In the genomic region with DNA sequence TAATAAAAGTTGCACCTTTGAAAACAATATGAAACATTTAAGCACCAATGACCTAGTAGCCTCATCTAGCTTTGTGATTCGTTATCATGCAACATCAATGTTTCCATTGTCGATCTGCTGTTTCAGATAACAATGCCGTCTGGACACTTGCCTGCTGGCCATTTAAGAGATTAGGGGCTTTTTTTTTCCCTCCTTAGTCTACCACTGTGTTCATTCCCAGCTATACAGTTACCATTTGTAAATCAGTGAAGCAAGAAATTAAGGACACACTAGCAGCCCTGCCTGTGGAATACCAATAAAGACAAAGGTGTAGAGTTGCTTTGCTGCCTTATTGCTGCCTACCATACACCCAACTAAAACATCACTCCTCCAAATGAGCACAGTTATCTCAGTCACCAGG, we compare ENCODE assay signal across 31 cellular contexts. TPM values are rescaled to one million over a fixed set of nuclear protein-coding genes. Genes with fewer than 3 reads are reported as not detected.
"Had no signal": no experiment of that assay in that cellular context is flagged by ENCODE, and none has a peak within 500 bp of the region (broad histone marks: within the 10 kb centered on the region; RNA-seq: fewer than 3 reads in every experiment).

No MANE protein-coding gene starts in this region.

- H3K4me1 Mint-ChIP-seq: activated T-helper 17 cell treated with anti-CD3 and anti-CD28 coated beads, Interleukin-2, amount 50 U/mL, for 72 hours; T-helper 17 cell had no signal

- H3K27ac Mint-ChIP-seq: activated B cell treated with CpG ODN at 0.5 μM for 24 hours; activated CD8-positive, alpha-beta T cell treated with anti-CD3 and anti-CD28 coated beads for 36 hours; activated naive CD8-positive, alpha-beta T cell; activated T-helper 17 cell treated with anti-CD3 and anti-CD28 coated beads, Interleukin-2, amount 50 U/mL, for 72 hours; T-helper 17 cell; T-helper 2 cell treated with Interferon-gamma antibody and Interleukin-4, amounts not matched to agents 5 μg/mL and 100 μg/mL, for 36 hours had no signal

- H3K27ac ChIP-seq: colonic mucosa, esophagus squamous epithelium, gastroesophageal sphincter, WERI-Rb-1 had no signal

- H3K4me3 Mint-ChIP-seq: activated B cell treated with CpG ODN at 0.5 μM for 24 hours; activated CD8-positive, alpha-beta T cell treated with anti-CD3 and anti-CD28 coated beads for 36 hours; activated naive CD8-positive, alpha-beta T cell; activated T-cell treated with anti-CD3 and anti-CD28 coated beads, Interleukin-2, amount 50 U/mL, for 4 hours; activated T-helper 17 cell treated with anti-CD3 and anti-CD28 coated beads, Interleukin-2, amount 50 U/mL, for 72 hours; T-helper 17 cell; T-helper 2 cell treated with Interferon-gamma antibody and Interleukin-4, amounts not matched to agents 5 μg/mL and 100 μg/mL, for 36 hours had no signal

- H3K27me3 ChIP-seq: colonic mucosa, esophagus squamous epithelium had no signal

- H3K36me3 ChIP-seq: colonic mucosa, esophagus squamous epithelium, gastroesophageal sphincter, WERI-Rb-1 had no signal

- H3K9me3 ChIP-seq: colonic mucosa, esophagus squamous epithelium had no signal

- H3K4me1 ChIP-seq: colonic mucosa, esophagus squamous epithelium, gastroesophageal sphincter had no signal

- H3K9me3 Mint-ChIP-seq: activated B cell treated with CpG ODN at 0.5 μM for 24 hours; activated CD8-positive, alpha-beta T cell treated with anti-CD3 and anti-CD28 coated beads for 36 hours; activated T-cell treated with anti-CD3 and anti-CD28 coated beads, Interleukin-2, amount 50 U/mL, for 4 hours; T-helper 2 cell treated with Interferon-gamma antibody and Interleukin-4, amounts not matched to agents 5 μg/mL and 100 μg/mL, for 36 hours had no signal

- H3K27me3 Mint-ChIP-seq: activated naive CD8-positive, alpha-beta T cell had no signal

- H3K36me3 Mint-ChIP-seq: activated naive CD8-positive, alpha-beta T cell had no signal

- DNase-seq: activated B cell treated with CpG ODN at 0.5 μM for 24 hours; activated CD4-positive, alpha-beta T cell treated with anti-CD3 and anti-CD28 coated beads for 48 hours; activated CD4-positive, alpha-beta T cell treated with anti-CD3 and anti-CD28 coated beads, Interleukin-2, amount 50 U/mL, for 1 hour; activated CD4-positive, alpha-beta T cell treated with anti-CD3 and anti-CD28 coated beads, Interleukin-2, amount 50 U/mL, for 48 hours; activated CD8-positive, alpha-beta memory T cell treated with anti-CD3 and anti-CD28 coated beads for 24 hours; activated CD8-positive, alpha-beta T cell treated with anti-CD3 and anti-CD28 coated beads for 36 hours; activated effector memory CD4-positive, alpha-beta T cell treated with Interleukin-2 at 50 U/mL for 16 hours; activated gamma-delta T cell treated with Interleukin-2 at 50 U/mL for 16 hours; activated naive CD4-positive, alpha-beta T cell treated with anti-CD3 and anti-CD28 coated beads, Interleukin-2, amount 50 U/mL, for 16 hours; activated naive CD4-positive, alpha-beta T cell treated with Interleukin-2 at 50 U/mL for 16 hours; activated T-cell treated with anti-CD3 and anti-CD28 coated beads, Interleukin-2, amount 50 U/mL, for 4 hours; amniotic stem cell; anterior cingulate cortex; caudate nucleus; colonic mucosa; effector memory CD4-positive, alpha-beta T cell; erythroblast; esophagus squamous epithelium; foreskin melanocyte; T-helper 1 cell; T-helper 17 cell; T1000; WERI-Rb-1 had no signal

- H3K4me3 ChIP-seq: colonic mucosa, esophagus squamous epithelium, gastroesophageal sphincter had no signal

RNA-seq across cellular contexts. Expression of a gene that starts 37.6 kb away (rescaled TPM):
- total RNA-seq: activated CD8-positive, alpha-beta T cell treated with anti-CD3 and anti-CD28 coated beads for 36 hours; activated T-cell treated with anti-CD3 and anti-CD28 coated beads, Interleukin-2, amount 50 U/mL, for 4 hours; activated T-helper 17 cell treated with anti-CD3 and anti-CD28 coated beads, Interleukin-2, amount 50 U/mL, for 72 hours; dermis microvascular lymphatic vessel endothelial cell; fibroblast of lung; fibroblast of villous mesenchyme; glomerular endothelial cell; T-helper 17 cell had no signal
- polyA plus RNA-seq: fibroblast of lung had no signal
